10 cellular contexts compared by ENCODE assay signal in the genomic region with DNA sequence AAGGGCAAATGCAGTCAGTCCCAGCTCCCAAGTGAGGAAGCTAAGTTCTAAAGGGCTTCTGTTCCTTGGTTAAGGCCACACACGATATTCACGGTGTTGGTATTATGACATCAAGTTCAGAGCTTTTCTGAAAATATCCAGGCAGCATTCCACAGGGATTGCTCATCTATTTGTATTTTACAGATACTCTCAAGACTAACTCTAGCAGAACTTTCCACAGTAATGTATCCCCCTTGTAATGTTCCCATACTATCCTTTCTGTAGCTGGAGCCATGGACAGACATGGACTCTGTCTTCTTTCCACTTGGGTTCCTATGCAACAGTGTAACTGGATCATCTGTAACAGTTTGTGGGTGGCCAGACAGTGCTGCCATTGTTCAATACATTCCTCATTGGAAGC.
DNase-seq lines count a peak whose midpoint lies in the region; ATAC-seq and TF ChIP-seq lines count a peak whose summit lies in the region.
"Had no signal": no experiment of that assay in that cellular context is flagged by ENCODE, and none has a peak within 500 bp of the region (broad histone marks: within the 10 kb centered on the region; RNA-seq: fewer than 3 reads in every experiment).

No MANE protein-coding gene starts in this region.

- no peaks in the 10 kb centered on the region for H3K27me3 ChIP-seq in RWPE2 (ENCODE audit: insufficient read depth, poor library complexity, severe bottlenecking)

- TF ChIP-seq CTCF in RWPE2 (IDR thresholded peaks at IDR 0.05; ENCODE audit: poor library complexity, severe bottlenecking) (no peak), fibroblast of pulmonary artery (IDR thresholded peaks at IDR 0.05; ENCODE audit: low read length, missing control alignments) (no peak), retinal pigment epithelial cell (conservative IDR thresholded peaks at IDR 0.05; ENCODE audit: low read depth, low read length) (no peak)

- H3K27ac ChIP-seq in RWPE2 (ENCODE audit: poor library complexity, severe bottlenecking): peak overlapping the region; percentile 78

- ATAC-seq in RWPE2 (ENCODE audit: low read depth) (peak; percentile 85), GM18873 (IDR thresholded peaks at IDR 0.05; ENCODE audit: low FRiP score, unreplicated experiment) (no peak), GM21786 (IDR thresholded peaks at IDR 0.05; ENCODE audit: unreplicated experiment) (no peak)

- H3K4me3 ChIP-seq in RWPE2 (ENCODE audit: severe bottlenecking): no peak overlapping the region
- no peak overlapping the region for H3K4me3 ChIP-seq in fibroblast of pulmonary artery (replicated peaks; ENCODE audit: low read depth, low read length)
- no peak overlapping the region for H3K4me3 ChIP-seq in retinal pigment epithelial cell (ENCODE audit: low read length)
- H3K4me3 ChIP-seq: K562 had no signal

- H3K9me3 ChIP-seq in RWPE2 (ENCODE audit: severe bottlenecking): no peaks in the 10 kb centered on the region

- H3K4me1 ChIP-seq in RWPE2 (ENCODE audit: insufficient read depth, poor library complexity, severe bottlenecking): peaks cover 25% of the 10 kb centered on the region

- DNase-seq in DMS53 treated with DMSO at 0.1 percent for 48 hours (lab: John Stamatoyannopoulos, UW; ENCODE audit: unreplicated experiment): peak; percentile 4
- no peak for DNase-seq in RWPE2 (ENCODE audit: low spot score)
- peak; percentile 80 for DNase-seq in fibroblast of pulmonary artery (ENCODE audit: low read depth)
- DNase-seq in retinal pigment epithelial cell (ENCODE audit: low read depth): peak; percentile 85
- no peak for DNase-seq in activated CD4-positive, CD25-positive, alpha-beta regulatory T cell (lab: John Stamatoyannopoulos, UW)
- no peak for DNase-seq in NK-92 treated with Interleukin-12 subunit alpha and Interleukin-12 subunit beta, amount 100 ng/mL, for 24 hours (lab: John Stamatoyannopoulos, UW)
- DNase-seq: substantia nigra had no signal

- peaks cover 30% of the 10 kb centered on the region for H3K36me3 ChIP-seq in RWPE2 (ENCODE audit: low read depth)

Comparison
In these comparisons a context has a peak if more than half of its experiments do, and no peak if none do; other contexts are left out.
1. DNase-seq: peak in DMS53 treated with DMSO at 0.1 percent for 48 hours (single experiment), fibroblast of pulmonary artery (single experiment) and retinal pigment epithelial cell (single experiment); none in RWPE2 (single experiment), activated CD4-positive, CD25-positive, alpha-beta regulatory T cell (0 of 4) and NK-92 treated with Interleukin-12 subunit alpha and Interleukin-12 subunit beta, amount 100 ng/mL, for 24 hours (single experiment).